Comparison of ENCODE assay signal across 8 cellular contexts in the genomic region with DNA sequence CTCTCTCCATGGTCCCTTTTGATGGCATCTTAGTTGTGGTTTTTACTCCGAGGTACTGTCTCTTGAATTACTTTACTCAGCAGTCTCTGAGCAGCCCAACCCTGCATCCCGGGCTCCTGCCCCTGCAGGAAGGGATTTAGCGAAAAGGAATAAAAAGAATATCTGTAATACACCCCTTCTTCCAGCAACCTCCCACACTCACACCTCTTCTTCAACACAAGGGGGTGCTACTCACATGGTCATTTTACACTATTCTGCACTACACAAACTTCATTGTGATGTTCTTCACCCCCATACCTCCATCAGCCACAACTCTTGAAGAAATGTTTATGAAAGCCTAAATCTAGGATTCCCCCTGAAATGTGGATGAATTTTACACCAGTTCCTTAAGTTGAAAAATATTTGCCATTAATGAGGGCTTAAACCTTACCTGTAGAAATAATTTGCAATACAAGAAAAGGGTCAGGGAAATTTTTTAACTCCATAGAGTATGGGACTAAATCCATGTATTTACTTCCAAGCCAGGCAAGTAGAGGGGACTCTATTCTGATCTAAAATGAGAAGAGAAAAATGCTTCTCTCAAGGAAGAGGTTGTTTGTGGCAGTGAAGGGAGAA. TPM values are rescaled to one million over a fixed set of nuclear protein-coding genes. Genes with fewer than 3 reads are reported as not detected.
DNase-seq lines count a peak whose midpoint lies in the region; ATAC-seq, FAIRE-seq and TF ChIP-seq lines count a peak whose summit lies in the region.

No MANE protein-coding gene starts in this region.

- no peaks in the 10 kb centered on the region for H3K27me3 ChIP-seq in KMS-11 (ENCODE audit: insufficient read depth, low read depth)
- no peaks in the 10 kb centered on the region for H3K27me3 ChIP-seq in keratinocyte (ENCODE audit: control insufficient read depth, extremely low read depth, insufficient read depth, low read length)

- H3K4me3 ChIP-seq in KMS-11 (IDR thresholded peaks at IDR 0.05; ENCODE audit: insufficient read depth, low read depth, low read length), result no peak overlapping the region
- no peak overlapping the region for H3K4me3 ChIP-seq in keratinocyte (ENCODE audit: control insufficient read depth in 2 of 3, extremely low read depth in 1 of 3, insufficient read depth in 2 of 3, low read depth in 1 of 3, low read length in 3 of 3)

- H2AFZ ChIP-seq in KMS-11 (ENCODE audit: low read depth) (no peak overlapping the region), keratinocyte (ENCODE audit: control insufficient read depth, low read length) (no peak overlapping the region)

- DNase-seq in activated gamma-delta T cell treated with Interleukin-2 at 50 U/mL for 16 hours, result peak; percentile 28
- no peak for DNase-seq in activated gamma-delta T cell (lab: John Stamatoyannopoulos, UW)
- DNase-seq in RCC 7860 (ENCODE audit: low spot score), result peak; percentile 60
- peak; percentile 26 to 62 for DNase-seq in T47D (ENCODE audit: low read depth in 1 of 2, low spot score in 1 of 2)
- no peak for DNase-seq in keratinocyte (ENCODE audit: low read depth, low spot score)
- peak in 5 of 6 experiments; percentile 2 to 64 (median 19) for DNase-seq in stimulated activated naive CD4-positive, alpha-beta T cell (lab: John Stamatoyannopoulos, UW)

- dilution Hi-C loops in keratinocyte (cut with MboI; ENCODE audit: extremely low pct_ligation_motif_present, low sequenced_read_pairs), result no loop called here

- H3K36me3 ChIP-seq in KMS-11 (ENCODE audit: insufficient read depth) (no peaks in the 10 kb centered on the region), keratinocyte (ENCODE audit: control insufficient read depth in 2 of 2, extremely low read depth in 1 of 2, insufficient read depth in 2 of 2, low read length in 2 of 2) (no peaks in the 10 kb centered on the region)

- no peaks in the 10 kb centered on the region for H4K20me1 ChIP-seq in KMS-11 (ENCODE audit: insufficient read depth)
- H4K20me1 ChIP-seq in keratinocyte (ENCODE audit: control insufficient read depth, extremely low read depth, insufficient read depth, low read length), result no peaks in the 10 kb centered on the region

- TF ChIP-seq CTCF in KMS-11 (conservative IDR thresholded peaks at IDR 0.05; ENCODE audit: low read depth, low read length) (peak; percentile 88), keratinocyte (optimal IDR thresholded peaks at IDR 0.05 in 1 of 3, IDR thresholded peaks at IDR 0.05 in 1 of 3, conservative IDR thresholded peaks at IDR 0.05 in 1 of 3; ENCODE audit: extremely low read depth in 1 of 3, insufficient read depth in 2 of 3, low read length in 3 of 3) (peak; percentile 61 to 79 (median 75))

- peak; percentile 82 for ATAC-seq in GM21723 (IDR thresholded peaks at IDR 0.05; ENCODE audit: unreplicated experiment)

- H3K4me2 ChIP-seq in KMS-11 (no peak overlapping the region), keratinocyte (ENCODE audit: control insufficient read depth, extremely low read depth, insufficient read depth, low read depth, low read length) (no peak overlapping the region)

- H3K4me1 ChIP-seq in KMS-11 (ENCODE audit: low read depth, poor library complexity, severe bottlenecking) (peaks cover 6% of the 10 kb centered on the region), keratinocyte (ENCODE audit: control insufficient read depth, extremely low read depth, insufficient read depth, low read length) (peaks cover 20% of the 10 kb centered on the region)

- H3K27ac ChIP-seq in KMS-11, result no peak overlapping the region
- no peak overlapping the region for H3K27ac ChIP-seq in keratinocyte (ENCODE audit: control insufficient read depth, insufficient read depth, low read length)

- FAIRE-seq in RCC 7860 (lab: Jason Lieb, UNC) (peak; percentile 18), keratinocyte (lab: Jason Lieb, UNC) (peak; percentile 58)

- in situ Hi-C loops in T47D (cut with HindIII; ENCODE audit: low pct_unique_long_range_greater_than_20kb, low sequenced_read_pairs), result no loop called here

- H3K79me2 ChIP-seq in KMS-11 (ENCODE audit: insufficient read depth, low read depth) (no peaks in the 10 kb centered on the region), keratinocyte (ENCODE audit: control insufficient read depth, insufficient read depth, low read length) (no peaks in the 10 kb centered on the region)

- no peaks in the 10 kb centered on the region for H3K9me3 ChIP-seq in keratinocyte (ENCODE audit: control insufficient read depth, low read depth, low read length)

- no peaks in the 10 kb centered on the region for H3K9me1 ChIP-seq in keratinocyte (ENCODE audit: control insufficient read depth, extremely low read depth, insufficient read depth, low read length)

- H3K9ac ChIP-seq in KMS-11 (no peak overlapping the region), keratinocyte (ENCODE audit: control insufficient read depth, extremely low read depth, insufficient read depth, low read length) (no peak overlapping the region)

RNA-seq across cellular contexts. Expression of gene TPD52L3, which starts 26.0 kb away (rescaled TPM):
- polyA plus RNA-seq in keratinocyte, result not detected in 3 replicates
- polyA plus RNA-seq in keratinocyte (2011; ENCODE audit: low read depth), result not detected
- polyA plus RNA-seq in keratinocyte (2011; cell fraction: cytosol; rRNA removed), result not detected in 2 replicates
- polyA plus RNA-seq in keratinocyte (2011; cell fraction: nucleus; rRNA removed), result not detected in 2 replicates
- polyA plus RNA-seq in keratinocyte (2012; ENCODE audit: low replicate concordance), result not detected in 2 replicates
- not detected in 3 replicates for polyA minus RNA-seq in keratinocyte
- polyA minus RNA-seq in keratinocyte (2011; cell fraction: cytosol; rRNA and poly(A)+ RNA removed), result not detected
- polyA minus RNA-seq in keratinocyte (2011; cell fraction: nucleus; rRNA and poly(A)+ RNA removed), result not detected in 2 replicates

RNA-seq across cellular contexts. Expression of gene UHRF2, which starts 58.8 kb away (rescaled TPM):
- 36.4 to 77.0 TPM (median 36.6 TPM) in 3 replicates for polyA plus RNA-seq in keratinocyte
- 20.2 TPM for polyA plus RNA-seq in keratinocyte (2011; ENCODE audit: low read depth)
- 16.9 and 29.8 TPM in 2 replicates for polyA plus RNA-seq in keratinocyte (2011; cell fraction: cytosol; rRNA removed)
- 78.6 and 113 TPM in 2 replicates for polyA plus RNA-seq in keratinocyte (2011; cell fraction: nucleus; rRNA removed)
- polyA plus RNA-seq in keratinocyte (2012; ENCODE audit: low replicate concordance), result 19.2 and 28.7 TPM in 2 replicates
- polyA minus RNA-seq in keratinocyte, result 29.7 to 89.0 TPM (median 46.3 TPM) in 3 replicates
- polyA minus RNA-seq in keratinocyte (2011; cell fraction: cytosol; rRNA and poly(A)+ RNA removed), result 22.8 TPM
- polyA minus RNA-seq in keratinocyte (2011; cell fraction: nucleus; rRNA and poly(A)+ RNA removed), result 56.0 and 111 TPM in 2 replicates

Comparison
In these comparisons a context has a peak if more than half of its experiments do, and no peak if none do; other contexts are left out.
1. DNase-seq: peak in activated gamma-delta T cell treated with Interleukin-2 at 50 U/mL for 16 hours (single experiment), RCC 7860 (single experiment), T47D (2 of 2) and stimulated activated naive CD4-positive, alpha-beta T cell (5 of 6); none in activated gamma-delta T cell (single experiment) and keratinocyte (single experiment).